8 cellular contexts compared by ENCODE assay signal in the genomic region with DNA sequence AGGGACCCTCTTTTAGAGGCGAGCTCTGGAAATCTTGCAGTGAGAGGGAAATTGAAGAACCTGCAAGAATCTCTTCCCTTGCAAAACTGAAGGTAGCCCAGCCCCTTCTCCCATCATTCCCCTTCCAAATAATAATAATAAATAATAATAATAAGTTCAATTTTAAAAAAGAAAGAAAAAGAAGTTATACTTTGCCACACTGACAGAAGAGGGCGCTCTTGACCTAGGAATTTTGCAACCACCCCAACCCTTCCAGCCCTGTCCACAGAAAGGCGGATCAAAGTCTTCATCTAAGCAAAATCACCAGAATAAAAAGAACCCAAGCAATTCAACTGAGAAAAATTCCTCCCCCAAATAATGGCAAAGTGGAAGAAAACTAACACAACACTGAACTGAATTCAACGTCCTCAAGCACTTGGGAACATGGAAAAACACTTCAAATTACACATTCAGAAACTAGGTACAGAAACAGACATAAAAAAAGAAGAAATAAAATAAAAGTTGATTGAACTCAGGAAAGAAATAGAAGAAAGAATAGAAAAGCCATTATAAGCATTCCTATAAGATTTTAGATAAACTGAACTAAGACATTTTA.
DNase-seq lines count a peak whose midpoint lies in the region; ATAC-seq, FAIRE-seq and TF ChIP-seq lines count a peak whose summit lies in the region.

No MANE protein-coding gene starts in this region.

- no peak overlapping the region for H3K4me3 ChIP-seq in NT2/D1 (ENCODE audit: insufficient read length, low read depth)
- H3K4me3 ChIP-seq in fibroblast of pulmonary artery (replicated peaks; ENCODE audit: low read depth, low read length): no peak overlapping the region
- no peak overlapping the region for H3K4me3 ChIP-seq in pancreas
- H3K4me3 ChIP-seq in aorta (ENCODE audit: low read length in 2 of 2): no peak overlapping the region

- ATAC-seq in HG03139 (IDR thresholded peaks at IDR 0.05; ENCODE audit: unreplicated experiment) (peak; percentile 75), pancreas (peak; percentile 63 to 89 (median 86)), GM21367 (IDR thresholded peaks at IDR 0.05; ENCODE audit: unreplicated experiment) (no peak), aorta (ENCODE audit: low FRiP score) (no peak)

- DNase-seq in COLO668 (lab: John Stamatoyannopoulos, UW; ENCODE audit: unreplicated experiment) (peak; percentile 35), NT2/D1 (ENCODE audit: low read depth, low spot score) (peak; percentile 42), activated T-cell treated with anti-CD3 and anti-CD28 coated beads for 4 hours (peak; percentile 62), fibroblast of pulmonary artery (ENCODE audit: low read depth) (peak; percentile 87), pancreas (peak in 3 of 6 donors; percentile 23 to 52 (median 43)), aorta (no peak)

- H3K27ac ChIP-seq in pancreas (no peak overlapping the region), aorta (ENCODE audit: low read depth in 1 of 2, low read length in 2 of 2) (no peak overlapping the region)

- H3K4me1 ChIP-seq in NT2/D1 (ENCODE audit: insufficient read depth, insufficient read length) (no peaks in the 10 kb centered on the region), pancreas (peaks cover 0 to 10% (median 0%) of the 10 kb centered on the region in 3 donors), aorta (ENCODE audit: control insufficient read depth in 1 of 2, insufficient read depth in 2 of 2, low read length in 2 of 2) (peaks cover 0 to 5% of the 10 kb centered on the region in 2 donors)

- H3K9ac ChIP-seq in NT2/D1 (ENCODE audit: insufficient read length, low read depth): no peak overlapping the region

- TF ChIP-seq CTCF in fibroblast of pulmonary artery (IDR thresholded peaks at IDR 0.05; ENCODE audit: low read length, missing control alignments): peak; percentile 51
- TF ChIP-seq CTCF in pancreas (IDR thresholded peaks at IDR 0.05): peak in 3 of 4 donors; percentile 26 to 45 (median 37)

- intact Hi-C loops in pancreas (cut with DNase I): loop anchor here in 1 of 3 donors (10.0 kb wide), 1 partner anchor 243 kb away; no protein-coding TSS in a partner anchor
- intact Hi-C loops in aorta (cut with DNase I): loop anchor here (2.0 to 10.0 kb wide), 3 partner anchors 113 to 251 kb away; no protein-coding TSS in a partner anchor

- peak; percentile 89 for FAIRE-seq in pancreas (lab: Jason Lieb, UNC)

- WGBS in pancreas, 2 donors: 23 to 29% methylated on average over 4 of the region's 4 CpGs
- WGBS in aorta, 2 donors: 32 to 35% methylated on average over 4 of the region's 4 CpGs

- H3K27me3 ChIP-seq in NT2/D1 (ENCODE audit: insufficient read depth, insufficient read length) (no peaks in the 10 kb centered on the region), pancreas (no peaks in the 10 kb centered on the region), aorta (ENCODE audit: control insufficient read depth in 1 of 2, insufficient read depth in 2 of 2, low read length in 1 of 2) (no peaks in the 10 kb centered on the region)

- peaks cover 20% of the 10 kb centered on the region for H3K9me3 ChIP-seq in NT2/D1 (ENCODE audit: insufficient read depth, low read length)
- no peaks in the 10 kb centered on the region for H3K9me3 ChIP-seq in pancreas
- H3K9me3 ChIP-seq in aorta (ENCODE audit: control insufficient read depth, low read length): no peaks in the 10 kb centered on the region

- no peaks in the 10 kb centered on the region for H3K36me3 ChIP-seq in NT2/D1 (ENCODE audit: insufficient read depth, insufficient read length, low read length)
- no peaks in the 10 kb centered on the region for H3K36me3 ChIP-seq in pancreas
- H3K36me3 ChIP-seq in aorta (ENCODE audit: control insufficient read depth in 1 of 2, insufficient read depth in 2 of 2, low read length in 1 of 2): no peaks in the 10 kb centered on the region

Comparison
In these comparisons a context has a peak if more than half of its experiments do, and no peak if none do; other contexts are left out.
1. DNase-seq: peak in COLO668 (single experiment), NT2/D1 (single experiment), activated T-cell treated with anti-CD3 and anti-CD28 coated beads for 4 hours (single experiment) and fibroblast of pulmonary artery (single experiment); none in aorta (0 of 2).
2. ATAC-seq: peak in HG03139 (single experiment) and pancreas (4 of 4); none in GM21367 (single experiment) and aorta (single experiment).